12 cellular contexts compared by ENCODE assay signal in the genomic region with DNA sequence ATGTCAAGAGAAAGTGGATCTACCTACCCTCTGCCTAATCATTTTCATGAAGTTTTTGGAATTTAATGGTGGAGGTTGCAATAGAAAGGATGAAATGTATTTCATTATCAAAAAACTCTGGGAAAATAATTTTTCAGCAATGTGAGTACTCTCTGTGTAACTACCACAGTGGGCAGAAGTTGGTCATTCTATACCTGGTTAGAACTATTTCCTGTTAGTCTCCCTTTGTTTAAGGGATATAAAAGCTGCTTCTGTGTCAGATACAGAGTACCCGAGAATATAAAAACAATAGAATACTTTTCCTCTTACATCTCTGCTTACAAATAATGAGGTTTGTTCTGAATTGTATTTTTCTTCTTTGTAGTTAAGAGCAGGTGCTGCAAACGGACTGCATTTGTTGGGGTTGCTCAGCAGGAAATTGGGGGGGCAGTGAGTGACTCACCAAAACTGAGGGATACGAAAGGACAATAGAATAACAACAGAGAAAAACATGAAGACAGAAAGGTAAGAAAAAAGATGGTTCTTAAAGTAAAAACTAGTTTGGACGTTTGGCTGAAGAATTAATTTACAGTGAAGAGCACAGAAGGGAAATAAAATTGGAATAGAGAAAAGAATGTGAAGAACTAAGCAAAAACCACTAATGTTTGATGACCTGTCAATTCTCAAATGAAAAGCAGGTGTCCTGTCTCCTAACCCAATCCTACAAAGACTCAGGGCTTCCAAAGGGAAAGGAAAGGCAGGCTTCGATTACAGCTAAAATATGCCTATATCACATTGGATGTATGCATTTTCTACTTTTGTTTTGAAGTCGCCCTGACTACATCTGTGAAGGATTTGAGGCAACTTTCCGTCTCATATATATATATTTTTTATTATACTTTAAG.
DNase-seq lines count a peak whose midpoint lies in the region; ATAC-seq, FAIRE-seq and TF ChIP-seq lines count a peak whose summit lies in the region.
"Had no signal": no experiment of that assay in that cellular context is flagged by ENCODE, and none has a peak within 500 bp of the region (broad histone marks: within the 10 kb centered on the region; RNA-seq: fewer than 3 reads in every experiment).

No MANE protein-coding gene starts in this region.

- in situ Hi-C loops in HepG2 (cut with HindIII; ENCODE audit: extremely low pct_ligation_motif_present, low pct_unique_long_range_greater_than_20kb) = no loop called here

- TF ChIP-seq POLR2A in HepG2 (IDR thresholded peaks at IDR 0.05; ENCODE audit: insufficient read depth in 1 of 2, low read depth in 2 of 2, low read length in 2 of 2) = no peak

- H3K4me2 ChIP-seq in MM.1S (ENCODE audit: low read depth, low read length) (no peak overlapping the region), HepG2 (ENCODE audit: low read depth, low read length) (no peak overlapping the region)

- no peaks in the 10 kb centered on the region for H3K36me3 ChIP-seq in MM.1S (replicated peaks; ENCODE audit: insufficient read depth, low read length)
- no peaks in the 10 kb centered on the region for H3K36me3 ChIP-seq in bronchial epithelial cell (ENCODE audit: control insufficient read depth, insufficient read depth, low read length)
- no peaks in the 10 kb centered on the region for H3K36me3 ChIP-seq in HepG2 (replicated peaks in 1 of 2; ENCODE audit: control insufficient read depth in 1 of 2, insufficient read depth in 2 of 2, low read length in 2 of 2)
- H3K36me3 ChIP-seq: left lung, ovary had no signal

- H2AFZ ChIP-seq in MM.1S (ENCODE audit: low read length) (no peak overlapping the region), HepG2 (ENCODE audit: low read length) (no peak overlapping the region)

- no peak overlapping the region for H3K4me3 ChIP-seq in MM.1S (ENCODE audit: low read length)
- no peak overlapping the region for H3K4me3 ChIP-seq in bronchial epithelial cell (ENCODE audit: low read depth, low read length)
- H3K4me3 ChIP-seq in HepG2 (replicated peaks in 1 of 3; ENCODE audit: insufficient read depth in 1 of 3, low read depth in 2 of 3, low read length in 3 of 3) = no peak overlapping the region
- H3K4me3 ChIP-seq: left lung, ovary had no signal

- no peaks in the 10 kb centered on the region for H3K9me2 ChIP-seq in MM.1S (replicated peaks; ENCODE audit: insufficient read depth, low read length)

- no peaks in the 10 kb centered on the region for H3K36me3 Mint-ChIP-seq in mesothelial cell of epicardium
- no peaks in the 10 kb centered on the region for H3K36me3 Mint-ChIP-seq in activated naive CD4-positive, alpha-beta T cell treated with anti-CD3 and anti-CD28 coated beads, Interleukin-2, amount 10 ng/mL, durations not matched to agents 7 days and 5 days
- no peaks in the 10 kb centered on the region for H3K36me3 Mint-ChIP-seq in activated CD8-positive, alpha-beta T cell treated with anti-CD3 and anti-CD28 coated beads for 36 hours (ENCODE audit: low read depth)

- TF ChIP-seq CTCF in MM.1S (IDR thresholded peaks at IDR 0.05; ENCODE audit: low read length) (no peak), bronchial epithelial cell (IDR thresholded peaks at IDR 0.05; ENCODE audit: insufficient read depth, low read length, severe bottlenecking) (no peak), mesothelial cell of epicardium (IDR thresholded peaks at IDR 0.05; ENCODE audit: unreplicated experiment) (no peak), HepG2 (CRISPR knock-in tag; IDR thresholded peaks at IDR 0.05) (no peak)
- no peak for TF ChIP-seq CTCF in activated CD8-positive, alpha-beta T cell treated with anti-CD3 and anti-CD28 coated beads for 36 hours (IDR thresholded peaks at IDR 0.05)

- H3K4me1 ChIP-seq in MM.1S (ENCODE audit: low read length) (no peaks in the 10 kb centered on the region), HepG2 (ENCODE audit: insufficient read depth, low read length) (no peaks in the 10 kb centered on the region)
- H3K4me1 ChIP-seq: left lung had no signal

- no peaks in the 10 kb centered on the region for H3F3A ChIP-seq in MM.1S (ENCODE audit: insufficient read depth, low read length)

- DNase-seq in DMS53 (lab: John Stamatoyannopoulos, UW) (peak; percentile 59), MM.1S (peak; percentile 8), bronchial epithelial cell (ENCODE audit: low read depth) (peak; percentile 47), mesothelial cell of epicardium (ENCODE audit: low spot score in 2 of 2, unreplicated experiment in 2 of 2) (no peak), HepG2 (ENCODE audit: low spot score) (no peak)
- DNase-seq in activated naive CD4-positive, alpha-beta T cell treated with anti-CD3 and anti-CD28 coated beads, Interleukin-2, amount 10 ng/mL, durations not matched to agents 7 days and 5 days = no peak
- no peak for DNase-seq in activated CD8-positive, alpha-beta T cell treated with anti-CD3 and anti-CD28 coated beads for 36 hours
- DNase-seq: ovary; stimulated activated naive CD8-positive, alpha-beta T cell treated with anti-CD3 and anti-CD28 coated beads, Interleukin-15, Interleukin-2, amounts not matched to agents 100 U/mL and 50 U/mL, for 24 hours had no signal

- no peak overlapping the region for H3K4me3 Mint-ChIP-seq in mesothelial cell of epicardium
- no peak overlapping the region for H3K4me3 Mint-ChIP-seq in activated naive CD4-positive, alpha-beta T cell treated with anti-CD3 and anti-CD28 coated beads, Interleukin-2, amount 10 ng/mL, durations not matched to agents 7 days and 5 days
- no peak overlapping the region for H3K4me3 Mint-ChIP-seq in activated CD8-positive, alpha-beta T cell treated with anti-CD3 and anti-CD28 coated beads for 36 hours

- H3K27ac Mint-ChIP-seq in mesothelial cell of epicardium = peak overlapping the region; percentile 0
- H3K27ac Mint-ChIP-seq in activated naive CD4-positive, alpha-beta T cell treated with anti-CD3 and anti-CD28 coated beads, Interleukin-2, amount 10 ng/mL, durations not matched to agents 7 days and 5 days = no peak overlapping the region
- no peak overlapping the region for H3K27ac Mint-ChIP-seq in activated CD8-positive, alpha-beta T cell treated with anti-CD3 and anti-CD28 coated beads for 36 hours

- H3K27ac ChIP-seq in MM.1S (ENCODE audit: low read length) = no peak overlapping the region
- no peak overlapping the region for H3K27ac ChIP-seq in HepG2 (ENCODE audit: extremely low read length, insufficient read depth, low read length)
- H3K27ac ChIP-seq: C4-2B, ovary had no signal

- H3K9me3 ChIP-seq in MM.1S (replicated peaks; ENCODE audit: insufficient read depth, low read length) (no peaks in the 10 kb centered on the region), HepG2 (ENCODE audit: low read length) (no peaks in the 10 kb centered on the region)
- H3K9me3 ChIP-seq: left lung, ovary had no signal

- H3K4me1 Mint-ChIP-seq in mesothelial cell of epicardium = peaks cover 36% of the 10 kb centered on the region
- no peaks in the 10 kb centered on the region for H3K4me1 Mint-ChIP-seq in activated naive CD4-positive, alpha-beta T cell treated with anti-CD3 and anti-CD28 coated beads, Interleukin-2, amount 10 ng/mL, durations not matched to agents 7 days and 5 days
- H3K4me1 Mint-ChIP-seq in activated CD8-positive, alpha-beta T cell treated with anti-CD3 and anti-CD28 coated beads for 36 hours (ENCODE audit: low read depth) = no peaks in the 10 kb centered on the region

- WGBS in HepG2 (ENCODE audit: low lambda C conversion rate) = 3% methylated on average over 7 of the region's 7 CpGs

- peaks cover 3% of the 10 kb centered on the region for H3K9me3 Mint-ChIP-seq in mesothelial cell of epicardium
- no peaks in the 10 kb centered on the region for H3K9me3 Mint-ChIP-seq in activated naive CD4-positive, alpha-beta T cell treated with anti-CD3 and anti-CD28 coated beads, Interleukin-2, amount 10 ng/mL, durations not matched to agents 7 days and 5 days
- H3K9me3 Mint-ChIP-seq in activated CD8-positive, alpha-beta T cell treated with anti-CD3 and anti-CD28 coated beads for 36 hours = no peaks in the 10 kb centered on the region

- ATAC-seq in HepG2 (no peak), HG02973 (IDR thresholded peaks at IDR 0.05; ENCODE audit: unreplicated experiment) (no peak)
- ATAC-seq in activated CD8-positive, alpha-beta T cell treated with anti-CD3 and anti-CD28 coated beads for 36 hours = no peak
- ATAC-seq: left lung; stimulated activated naive CD8-positive, alpha-beta T cell treated with anti-CD3 and anti-CD28 coated beads, Interleukin-15, Interleukin-2, amounts not matched to agents 100 U/mL and 50 U/mL, for 24 hours had no signal

- CTCF ChIA-PET in activated naive CD4-positive, alpha-beta T cell treated with anti-CD3 and anti-CD28 coated beads, Interleukin-2, amount 10 ng/mL, durations not matched to agents 7 days and 5 days (lab: Charles Lee) = no interaction called here
- CTCF ChIA-PET in HepG2 (lab: Yijun Ruan, JAX; ENCODE audit: low intra/inter-chr PET ratio, low total read pairs) = no interaction called here
- CTCF ChIA-PET in activated CD8-positive, alpha-beta T cell treated with anti-CD3 and anti-CD28 coated beads for 36 hours (lab: Charles Lee) = no interaction called here

- H3K27me3 Mint-ChIP-seq in mesothelial cell of epicardium (ENCODE audit: low read depth) = no peaks in the 10 kb centered on the region
- H3K27me3 Mint-ChIP-seq in activated naive CD4-positive, alpha-beta T cell treated with anti-CD3 and anti-CD28 coated beads, Interleukin-2, amount 10 ng/mL, durations not matched to agents 7 days and 5 days = no peaks in the 10 kb centered on the region
- no peaks in the 10 kb centered on the region for H3K27me3 Mint-ChIP-seq in activated CD8-positive, alpha-beta T cell treated with anti-CD3 and anti-CD28 coated beads for 36 hours

- no peak for TF ChIP-seq RAD21 in HepG2 (CRISPR knock-in tag; IDR thresholded peaks at IDR 0.05)

- H4K20me1 ChIP-seq in MM.1S (ENCODE audit: insufficient read depth, low read length) = no peaks in the 10 kb centered on the region
- no peaks in the 10 kb centered on the region for H4K20me1 ChIP-seq in HepG2 (ENCODE audit: insufficient read depth, low read length)

- intact Hi-C loops in HepG2 (cut with micrococcal nuclease; ENCODE audit: unreplicated experiment) = no loop called here
- intact Hi-C loops in activated CD8-positive, alpha-beta T cell treated with anti-CD3 and anti-CD28 coated beads for 36 hours (cut with micrococcal nuclease) = no loop called here

- no TSS peak for BruUV-seq in HepG2 (replicated peaks; lab: Mats Ljungman, UMichigan)

- POLR2A ChIA-PET in HepG2 (lab: Yijun Ruan, JAX) = no interaction called here
- POLR2A ChIA-PET in activated CD8-positive, alpha-beta T cell treated with anti-CD3 and anti-CD28 coated beads for 36 hours (lab: Charles Lee) = no interaction called here

- FAIRE-seq in bronchial epithelial cell (lab: Jason Lieb, UNC) = no peak
- no peak for FAIRE-seq in HepG2 (lab: Jason Lieb, UNC)

- TF ChIP-seq EP300 in HepG2 (IDR thresholded peaks at IDR 0.05; ENCODE audit: low read depth in 2 of 2, low read length in 2 of 2) (no peak), HepG2 (CRISPR knock-in tag; IDR thresholded peaks at IDR 0.05; ENCODE audit: borderline replicate concordance) (no peak)

- H3K9ac ChIP-seq in MM.1S (ENCODE audit: low read length) (no peak overlapping the region), HepG2 (ENCODE audit: insufficient read depth, low read depth, low read length) (no peak overlapping the region)

- H3K79me2 ChIP-seq in MM.1S (ENCODE audit: low read length) = no peaks in the 10 kb centered on the region
- H3K79me2 ChIP-seq in HepG2 (ENCODE audit: insufficient read depth, low read length) = no peaks in the 10 kb centered on the region

- H3K27me3 ChIP-seq in MM.1S (replicated peaks; ENCODE audit: insufficient read depth, low read length) (no peaks in the 10 kb centered on the region), bronchial epithelial cell (ENCODE audit: control insufficient read depth, insufficient read depth, low read length) (no peaks in the 10 kb centered on the region), HepG2 (ENCODE audit: control insufficient read depth in 1 of 2, insufficient read depth in 2 of 2, low read length in 2 of 2) (no peaks in the 10 kb centered on the region)
- H3K27me3 ChIP-seq: left lung, ovary had no signal

Comparison
In these comparisons a context has a peak if more than half of its experiments do, and no peak if none do; other contexts are left out.
1. DNase-seq: peak in DMS53 (single experiment), MM.1S (single experiment) and bronchial epithelial cell (single experiment); none in mesothelial cell of epicardium (0 of 2), activated naive CD4-positive, alpha-beta T cell treated with anti-CD3 and anti-CD28 coated beads, Interleukin-2, amount 10 ng/mL, durations not matched to agents 7 days and 5 days (single experiment), HepG2 (single experiment) and activated CD8-positive, alpha-beta T cell treated with anti-CD3 and anti-CD28 coated beads for 36 hours (single experiment).